ENCODE assay signal across 11 cellular contexts in genomic region chr20:63893999-63894357, GRCh38. TPM values are rescaled to one million over a fixed set of nuclear protein-coding genes. Genes with fewer than 3 reads are reported as not detected.
A peak's percentile ranks its signal among the peaks of the same experiment; 100 is the strongest.
DNase-seq lines count a peak whose midpoint lies in the region; TF ChIP-seq lines count a peak whose summit lies in the region.
"Had no signal": no experiment of that assay in that cellular context is flagged by ENCODE, and none has a peak within 500 bp of the region (broad histone marks: within the 10 kb centered on the region; RNA-seq: fewer than 3 reads in every experiment).

No MANE protein-coding gene starts in this region.

- H3K4me3 ChIP-seq in adrenal gland (peak overlapping the region in 1 of 4 donors; percentile 88), kidney epithelial cell (ENCODE audit: low read depth, low read length) (peak overlapping the region; percentile 63)

- TF ChIP-seq CTCF in adrenal gland (IDR thresholded peaks at IDR 0.05): no peak
- TF ChIP-seq CTCF in kidney epithelial cell (IDR thresholded peaks at IDR 0.05; ENCODE audit: insufficient read depth, low read length, poor library complexity, severe bottlenecking): no peak

- H3K4me1 Mint-ChIP-seq in activated CD4-positive, alpha-beta T cell treated with anti-CD3 and anti-CD28 coated beads, Interleukin-2, amount 10 ng/mL, durations not matched to agents 24 days and 14 days: peaks cover 31% of the 10 kb centered on the region

- peak overlapping the region; percentile 76 for H3K4me3 Mint-ChIP-seq in activated CD4-positive, alpha-beta T cell treated with anti-CD3 and anti-CD28 coated beads, Interleukin-2, amount 10 ng/mL, durations not matched to agents 24 days and 14 days

- H3K27me3 ChIP-seq in adrenal gland (no peaks in the 10 kb centered on the region), kidney epithelial cell (ENCODE audit: control insufficient read depth, insufficient read depth, low read length) (no peaks in the 10 kb centered on the region)

- H3K4me1 ChIP-seq in adrenal gland (replicated peaks in 1 of 2): peaks cover 33 to 37% of the 10 kb centered on the region in 2 donors

- WGBS in adrenal gland, 4 donors: 17 to 25% (median 22%) methylated on average over 6 of the region's 6 CpGs

- no peaks in the 10 kb centered on the region for H3K9me3 Mint-ChIP-seq in activated CD4-positive, alpha-beta T cell treated with anti-CD3 and anti-CD28 coated beads, Interleukin-2, amount 10 ng/mL, durations not matched to agents 24 days and 14 days

- H3K9me3 ChIP-seq in adrenal gland (replicated peaks in 1 of 3): no peaks in the 10 kb centered on the region

- intact Hi-C loops in activated CD4-positive, alpha-beta T cell treated with anti-CD3 and anti-CD28 coated beads, Interleukin-2, amount 10 ng/mL, durations not matched to agents 24 days and 14 days (cut with micrococcal nuclease): loop anchor here (1.0 to 2.0 kb wide), 3 partner anchors 21 to 87 kb away; partner anchors contain the start of genes PRPF6 and TPD52L2
- intact Hi-C loops in adrenal gland (cut with DNase I): no loop called here

- peaks cover 0 to 30% of the 10 kb centered on the region in 2 donors for H3K36me3 ChIP-seq in adrenal gland (replicated peaks in 1 of 2)
- peaks cover 4% of the 10 kb centered on the region for H3K36me3 ChIP-seq in kidney epithelial cell (ENCODE audit: control insufficient read depth, insufficient read depth, low read length)

- peak overlapping the region in 4 of 5 donors; percentile 74 to 97 (median 81) for H3K27ac ChIP-seq in adrenal gland
- H3K27ac ChIP-seq in substantia nigra (ENCODE audit: low read depth, low read length, poor library complexity, severe bottlenecking): peak overlapping the region; percentile 55

- H3K27me3 Mint-ChIP-seq in activated CD4-positive, alpha-beta T cell treated with anti-CD3 and anti-CD28 coated beads, Interleukin-2, amount 10 ng/mL, durations not matched to agents 24 days and 14 days: peaks cover 3% of the 10 kb centered on the region

- peak overlapping the region; percentile 87 for H3K27ac Mint-ChIP-seq in activated CD4-positive, alpha-beta T cell treated with anti-CD3 and anti-CD28 coated beads, Interleukin-2, amount 10 ng/mL, durations not matched to agents 24 days and 14 days

- TF ChIP-seq POLR2A in adrenal gland (IDR thresholded peaks at IDR 0.05): no peak

- DNase-seq in activated CD4-positive, alpha-beta T cell treated with anti-CD3 and anti-CD28 coated beads, Interleukin-2, amount 10 ng/mL, durations not matched to agents 24 days and 14 days: no peak
- DNase-seq in activated CD4-positive, alpha-beta T cell treated with anti-CD3 and anti-CD28 coated beads for 4 hours: no peak
- DNase-seq in adrenal gland: no peak
- no peak for DNase-seq in kidney epithelial cell (ENCODE audit: low read depth)
- DNase-seq in substantia nigra (lab: John Stamatoyannopoulos, UW): no peak
- no peak for DNase-seq in middle frontal gyrus (ENCODE audit: extremely low spot score, low spot score)
- DNase-seq in MV-4-11 (lab: John Stamatoyannopoulos, UW): no peak
- no peak for DNase-seq in ecto neural progenitor cell (ENCODE audit: low spot score)
- DNase-seq: SHP77; stimulated activated CD8-positive, alpha-beta memory T cell treated with anti-CD3 and anti-CD28 coated beads, Interleukin-4, amount 100 ng/mL, for 48 hours had no signal

- peaks cover 39% of the 10 kb centered on the region for H3K36me3 Mint-ChIP-seq in activated CD4-positive, alpha-beta T cell treated with anti-CD3 and anti-CD28 coated beads, Interleukin-2, amount 10 ng/mL, durations not matched to agents 24 days and 14 days (ENCODE audit: low read depth)

RNA-seq across cellular contexts. Expression of gene DNAJC5, which starts 0.9 kb away (rescaled TPM):
- 42.3 and 43.1 TPM in 2 replicates for total RNA-seq in activated CD4-positive, alpha-beta T cell treated with anti-CD3 and anti-CD28 coated beads, Interleukin-2, amount 10 ng/mL, durations not matched to agents 24 days and 14 days
- total RNA-seq in adrenal gland (10 to 100 TPM; 53.8 to 78.0 (median 64.8) TPM), kidney epithelial cell (53.9 and 57.2 TPM in 2 replicates)
- 10 to 100 TPM; 26.5 to 31.7 (median 29.7) TPM for polyA plus RNA-seq in adrenal gland

RNA-seq across cellular contexts. Expression of gene TPD52L2, which starts 28.9 kb away (rescaled TPM):
- 75.9 and 78.8 TPM in 2 replicates for total RNA-seq in activated CD4-positive, alpha-beta T cell treated with anti-CD3 and anti-CD28 coated beads, Interleukin-2, amount 10 ng/mL, durations not matched to agents 24 days and 14 days
- total RNA-seq in adrenal gland (100 to 1,000 TPM in 6 of 8 donors, 10 to 100 TPM in 2; 88.1 to 125 (median 113) TPM), kidney epithelial cell (166 and 177 TPM in 2 replicates)
- polyA plus RNA-seq in adrenal gland: 100 to 1,000 TPM in 2 of 3 donors, 10 to 100 TPM in 1; 92.2 to 114 (median 110) TPM

RNA-seq across cellular contexts. Expression of gene ABHD16B, which starts 32.7 kb away (rescaled TPM):
- 0.19 TPM in 1 of 2 replicates, not detected in the other for total RNA-seq in activated CD4-positive, alpha-beta T cell treated with anti-CD3 and anti-CD28 coated beads, Interleukin-2, amount 10 ng/mL, durations not matched to agents 24 days and 14 days
- not detected for total RNA-seq in adrenal gland
- polyA plus RNA-seq in adrenal gland: 1 to 10 TPM in 1 of 3 donors, under 1 TPM in 1, not detected in 1; 0.54 to 1.2 TPM
- total RNA-seq in kidney epithelial cell: not detected in 2 replicates
- polyA plus RNA-seq: BJ had no signal
